In the genomic region with DNA sequence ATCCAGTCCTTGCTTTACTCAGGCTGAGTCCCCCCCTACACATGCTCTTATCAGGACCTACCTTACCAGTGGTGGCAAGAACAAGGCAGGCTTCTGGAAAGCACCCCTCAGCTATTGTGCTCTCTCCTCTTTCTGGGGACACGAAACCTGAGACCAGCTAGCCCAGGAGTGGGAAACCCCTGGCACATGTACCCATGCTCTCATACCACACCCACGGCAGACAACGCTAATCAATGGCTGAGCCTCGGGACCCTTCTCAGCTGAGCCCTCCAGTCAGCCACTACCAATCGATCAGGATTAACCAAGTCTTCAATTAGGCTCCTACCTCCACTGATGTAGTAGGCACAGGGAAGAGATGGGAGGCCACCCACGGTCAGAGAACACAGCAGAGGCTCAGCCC, we compare ENCODE assay signal across 1 cellular context.
TF ChIP-seq lines count a peak whose summit lies in the region.

No MANE protein-coding gene starts in this region.

TF ChIP-seq in GM23338, 12 proteins besides CTCF, POLR2A, EP300 and RAD21 (continued from another document):
- TF ChIP-seq ZNF331 (CRISPR knock-in tag; IDR thresholded peaks at IDR 0.05; ENCODE audit: low read depth) (no peak), EZH2 (IDR thresholded peaks at IDR 0.05; ENCODE audit: low read depth, unreplicated experiment) (no peak)
TF ChIP-seq in GM23338: peak in this region for 0.
